17 cellular contexts compared by ENCODE assay signal in the genomic region with DNA sequence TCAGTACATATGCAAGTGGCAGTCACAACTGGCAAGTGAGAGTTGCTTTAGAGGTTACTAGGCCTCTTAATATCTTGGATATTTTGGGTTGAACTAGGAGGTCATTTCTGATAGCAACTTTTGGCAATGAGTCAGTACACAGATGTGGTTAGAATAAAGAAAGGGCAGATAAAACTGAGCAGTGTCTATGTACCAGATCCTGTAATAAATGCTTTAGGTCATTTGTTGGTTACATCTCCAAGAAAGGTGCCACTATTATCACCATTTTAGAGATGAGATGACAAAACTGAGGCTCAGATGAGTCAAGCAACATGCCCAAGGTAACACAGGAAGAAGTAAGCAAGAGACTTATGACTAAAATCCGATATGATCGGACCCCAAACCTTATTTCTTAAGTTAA. TPM values are rescaled to one million over a fixed set of nuclear protein-coding genes. Genes with fewer than 3 reads are reported as not detected.
DNase-seq lines count a peak whose midpoint lies in the region; ATAC-seq and TF ChIP-seq lines count a peak whose summit lies in the region.
"Had no signal": no experiment of that assay in that cellular context is flagged by ENCODE, and none has a peak within 500 bp of the region (broad histone marks: within the 10 kb centered on the region; RNA-seq: fewer than 3 reads in every experiment).

No MANE protein-coding gene starts in this region.

- TF ChIP-seq POLR2A in breast epithelium (IDR thresholded peaks at IDR 0.05), result no peak

- CTCF ChIA-PET in Calu3 (lab: Charles Lee), result no interaction called here

- H3K36me3 Mint-ChIP-seq in Calu3 (ENCODE audit: insufficient read depth, unreplicated experiment), result peaks cover 27% of the 10 kb centered on the region
- peaks cover 14% of the 10 kb centered on the region for H3K36me3 Mint-ChIP-seq in nephron (ENCODE audit: low read depth)

- peak overlapping the region; percentile 89 to 92 for H3K27ac ChIP-seq in breast epithelium
- H3K27ac ChIP-seq: BLaER1 had no signal

- no peaks in the 10 kb centered on the region for H3K9me3 ChIP-seq in breast epithelium
- H3K9me3 ChIP-seq: BLaER1 had no signal

- ATAC-seq in HG03520 (IDR thresholded peaks at IDR 0.05; ENCODE audit: unreplicated experiment), result no peak

- no peak overlapping the region for H3K4me3 ChIP-seq in breast epithelium
- H3K4me3 ChIP-seq: BLaER1 had no signal

- no peak for TF ChIP-seq CTCF in Calu3 (IDR thresholded peaks at IDR 0.05; ENCODE audit: unreplicated experiment)
- TF ChIP-seq CTCF in breast epithelium (IDR thresholded peaks at IDR 0.05), result no peak
- TF ChIP-seq CTCF in nephron (IDR thresholded peaks at IDR 0.05; ENCODE audit: unreplicated experiment in 3 of 3), result no peak

- H3K27me3 ChIP-seq in breast epithelium, result no peaks in the 10 kb centered on the region
- H3K27me3 ChIP-seq: BLaER1 had no signal

- H3K4me1 ChIP-seq in breast epithelium, result peaks cover 30 to 52% of the 10 kb centered on the region in 2 donors

- no peaks in the 10 kb centered on the region for H3K27me3 Mint-ChIP-seq in Calu3 (ENCODE audit: unreplicated experiment)
- no peaks in the 10 kb centered on the region for H3K27me3 Mint-ChIP-seq in nephron (ENCODE audit: low read depth)
- H3K27me3 Mint-ChIP-seq: IgD-negative memory B cell had no signal

- H3K4me3 Mint-ChIP-seq in Calu3 (ENCODE audit: low read depth, unreplicated experiment), result no peak overlapping the region
- H3K4me3 Mint-ChIP-seq in nephron, result no peak overlapping the region
- H3K4me3 Mint-ChIP-seq: IgD-negative memory B cell had no signal

- H3K9me3 Mint-ChIP-seq in Calu3 (ENCODE audit: low read depth, unreplicated experiment) (no peaks in the 10 kb centered on the region), nephron (no peaks in the 10 kb centered on the region)
- H3K9me3 Mint-ChIP-seq: IgD-negative memory B cell had no signal

- DNase-seq in Calu3 (no peak), M059J (ENCODE audit: low read depth) (peak; percentile 58), breast epithelium (ENCODE audit: low spot score in 2 of 2) (no peak), HuH-7 (ENCODE audit: low spot score) (no peak), NCI-H2029 treated with DMSO at 0.1 percent for 48 hours (lab: John Stamatoyannopoulos, UW) (no peak), DMS 273 treated with DMSO at 0.1 percent for 48 hours (lab: John Stamatoyannopoulos, UW) (no peak)
- DNase-seq: activated CD4-positive, alpha-beta T cell treated with anti-CD3 and anti-CD28 coated beads for 48 hours; activated naive CD4-positive, alpha-beta T cell; NCI-H1417; NCI-H446; retina; stimulated activated CD4-positive, alpha-beta T cell treated with anti-CD3 and anti-CD28 coated beads, Interleukin-2, amount 100 ng/mL, for 24 hours; stimulated activated CD8-positive, alpha-beta memory T cell treated with anti-CD3 and anti-CD28 coated beads, Interleukin-4, amount 100 ng/mL, for 48 hours had no signal

- no peaks in the 10 kb centered on the region for H3K36me3 ChIP-seq in breast epithelium
- H3K36me3 ChIP-seq: BLaER1 had no signal

- H3K4me1 Mint-ChIP-seq in Calu3 (ENCODE audit: low read depth, unreplicated experiment) (peaks cover 78% of the 10 kb centered on the region), nephron (peaks cover 80% of the 10 kb centered on the region)

- intact Hi-C loops in Calu3 (cut with micrococcal nuclease; ENCODE audit: unreplicated experiment), result no loop called here
- intact Hi-C loops in breast epithelium (cut with DNase I; ENCODE audit: low total_unique reads), result no loop called here

- peak overlapping the region; percentile 27 for H3K27ac Mint-ChIP-seq in Calu3 (ENCODE audit: unreplicated experiment)
- peak overlapping the region in 2 of 3 experiments; percentile 51 to 55 for H3K27ac Mint-ChIP-seq in nephron

- BruUV-seq in Calu3 (replicated peaks; lab: Mats Ljungman, UMichigan), result no TSS peak

RNA-seq across cellular contexts. Expression of a gene that starts 25.0 kb away (rescaled TPM):
- total RNA-seq in Calu3 (2022) (16.7 and 22.7 TPM in 2 replicates), breast epithelium (10 to 100 TPM; 45.6 to 82.8 (median 68.2) TPM)
- total RNA-seq in M059J (2014; rRNA removed; shearing (Covaris generic)), result 12.0 and 14.0 TPM in 2 replicates
